Comparison of ENCODE assay signal across 17 cellular contexts in the genomic region with DNA sequence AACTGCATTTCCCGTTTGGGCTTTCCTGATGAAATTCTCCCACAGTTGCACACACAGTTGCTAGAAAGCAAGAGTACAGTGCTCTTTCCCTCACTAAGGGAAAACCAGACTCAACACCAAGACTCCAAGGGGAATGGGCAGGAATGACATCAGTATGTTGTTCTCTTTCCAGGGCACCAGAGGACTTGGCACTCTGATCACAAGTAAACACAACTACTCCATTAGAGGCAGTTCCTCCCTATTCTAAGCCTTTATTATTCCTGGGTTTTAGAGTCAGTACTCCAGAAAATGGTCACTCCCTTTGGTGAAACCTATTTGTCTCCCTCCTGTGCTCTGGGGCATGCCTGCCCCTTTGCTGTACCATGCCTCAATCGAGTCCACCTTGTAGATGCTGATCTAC. TPM values are rescaled to one million over a fixed set of nuclear protein-coding genes. Genes with fewer than 3 reads are reported as not detected.
DNase-seq lines count a peak whose midpoint lies in the region; TF ChIP-seq lines count a peak whose summit lies in the region.
"Had no signal": no experiment of that assay in that cellular context is flagged by ENCODE, and none has a peak within 500 bp of the region (broad histone marks: within the 10 kb centered on the region; RNA-seq: fewer than 3 reads in every experiment).

No MANE protein-coding gene starts in this region.

- WGBS in neuronal stem cell (ENCODE audit: extremely low coverage in 2 of 2, insufficient read length in 2 of 2, insufficient replicate concordance in 1 of 2), 2 donors = no CpG with 5 or more reads among the region's 2 CpGs

- H3K79me1 ChIP-seq in neuronal stem cell (ENCODE audit: low read depth, low read length) = no peaks in the 10 kb centered on the region

- no peak overlapping the region for H3K18ac ChIP-seq in neuronal stem cell (ENCODE audit: low read length)

- H2AK5ac ChIP-seq in neuronal stem cell (ENCODE audit: low read depth, low read length) = no peak overlapping the region

- TF ChIP-seq CTCF in HEK293 (tag by site-specific recombination; IDR thresholded peaks at IDR 0.05) = no peak
- no peak for TF ChIP-seq CTCF in mesothelial cell of epicardium (IDR thresholded peaks at IDR 0.05; ENCODE audit: unreplicated experiment)

- peaks cover 27% of the 10 kb centered on the region for H3K36me3 Mint-ChIP-seq in mesothelial cell of epicardium

- no peak overlapping the region for H2BK15ac ChIP-seq in neuronal stem cell (ENCODE audit: low read length)

- H3K27me3 ChIP-seq in neuronal stem cell (ENCODE audit: control insufficient read depth in 3 of 3, insufficient read depth in 3 of 3, low read depth in 1 of 3, low read length in 3 of 3) = no peaks in the 10 kb centered on the region
- H3K27me3 ChIP-seq: BLaER1 treated with 17β-estradiol and CSF1 and Interleukin-3, amounts not matched to agents 10 nM and 100 nM had no signal

- peaks cover 10% of the 10 kb centered on the region for H3K4me1 Mint-ChIP-seq in mesothelial cell of epicardium
- H3K4me1 Mint-ChIP-seq: B cell had no signal

- DNase-seq in dermis blood vessel endothelial cell = peak; percentile 17
- DNase-seq in medulla oblongata (ENCODE audit: extremely low spot score) = peak; percentile 33
- DNase-seq in mesothelial cell of epicardium (ENCODE audit: low spot score in 2 of 2, unreplicated experiment in 2 of 2) = no peak
- no peak for DNase-seq in islet precursor cell
- no peak for DNase-seq in neuronal stem cell (ENCODE audit: low spot score)
- DNase-seq: CD8-positive, alpha-beta T cell; COR-L47; DMS 273 treated with DMSO at 0.1 percent for 48 hours; DMS79; GDM1; HCEC 1CT; HFFc6 had no signal

- no peak overlapping the region for H4K8ac ChIP-seq in neuronal stem cell (ENCODE audit: low read depth, low read length)

- H3K9me3 Mint-ChIP-seq in mesothelial cell of epicardium = no peaks in the 10 kb centered on the region
- H3K9me3 Mint-ChIP-seq: CD8-positive, alpha-beta T cell; GM23338; HFFc6 had no signal

- H3K9me3 ChIP-seq in HEK293 (ENCODE audit: control insufficient read depth, insufficient read depth, low read depth, low read length) (no peaks in the 10 kb centered on the region), neuronal stem cell (replicated peaks in 1 of 2; ENCODE audit: control insufficient read depth in 2 of 2, insufficient read depth in 1 of 2, low read depth in 1 of 2, low read length in 2 of 2) (no peaks in the 10 kb centered on the region)
- H3K9me3 ChIP-seq: BLaER1 treated with 17β-estradiol and CSF1 and Interleukin-3, amounts not matched to agents 10 nM and 100 nM had no signal

- no peak overlapping the region for H3K4me3 Mint-ChIP-seq in mesothelial cell of epicardium
- H3K4me3 Mint-ChIP-seq: B cell; CD8-positive, alpha-beta T cell; GM23338; HFFc6 had no signal

- H2BK120ac ChIP-seq in neuronal stem cell (ENCODE audit: low read depth, low read length) = no peak overlapping the region

- H3K27ac ChIP-seq in HEK293 (ENCODE audit: extremely low read depth, low read depth, low read length) (no peak overlapping the region), neuronal stem cell (replicated peaks; ENCODE audit: low read length) (no peak overlapping the region)
- H3K27ac ChIP-seq: BLaER1 treated with 17β-estradiol and CSF1 and Interleukin-3, amounts not matched to agents 10 nM and 100 nM; HL-60 had no signal

- no peak overlapping the region for H3K23ac ChIP-seq in neuronal stem cell (ENCODE audit: low read depth, low read length, poor library complexity)

- H3K36me3 ChIP-seq in HEK293 (ENCODE audit: control insufficient read depth in 2 of 2, insufficient read depth in 1 of 2, low read length in 2 of 2) (peaks cover 0 to 2% of the 10 kb centered on the region in 2 experiments; a peak in 2 of 3 replicates), neuronal stem cell (replicated peaks in 1 of 2; ENCODE audit: control insufficient read depth in 2 of 2, insufficient read depth in 2 of 2, low read length in 2 of 2) (peaks cover 0 to 2% of the 10 kb centered on the region in 2 donors)
- H3K36me3 ChIP-seq: BLaER1 treated with 17β-estradiol and CSF1 and Interleukin-3, amounts not matched to agents 10 nM and 100 nM had no signal

- H3K4me1 ChIP-seq in HEK293 (ENCODE audit: control insufficient read depth, insufficient read depth, low read length) (peaks cover 14% of the 10 kb centered on the region), neuronal stem cell (ENCODE audit: control insufficient read depth in 2 of 2, insufficient read depth in 1 of 2, low read depth in 1 of 2, low read length in 2 of 2) (no peaks in the 10 kb centered on the region)
- H3K4me1 ChIP-seq: BLaER1 treated with 17β-estradiol and CSF1 and Interleukin-3, amounts not matched to agents 10 nM and 100 nM had no signal

- no peak overlapping the region for H2AFZ ChIP-seq in neuronal stem cell (ENCODE audit: low read length)
- H2AFZ ChIP-seq: GM23338 had no signal

- H3K27me3 Mint-ChIP-seq in mesothelial cell of epicardium (ENCODE audit: low read depth) = no peaks in the 10 kb centered on the region
- H3K27me3 Mint-ChIP-seq: B cell had no signal

- H3K9ac ChIP-seq in neuronal stem cell (ENCODE audit: low read depth, low read length, poor library complexity) = no peak overlapping the region
- H3K9ac ChIP-seq: BLaER1 treated with 17β-estradiol and CSF1 and Interleukin-3, amounts not matched to agents 10 nM and 100 nM had no signal

- H2BK5ac ChIP-seq in neuronal stem cell (ENCODE audit: low read length) = no peak overlapping the region

- POLR2A ChIA-PET in HEK293 (lab: Yijun Ruan, JAX) = no interaction called here

- H3K4ac ChIP-seq in neuronal stem cell (ENCODE audit: low read length) = no peak overlapping the region

- H3K27ac Mint-ChIP-seq in mesothelial cell of epicardium = no peak overlapping the region
- H3K27ac Mint-ChIP-seq: B cell; CD8-positive, alpha-beta T cell; HFFc6 had no signal

- no peak overlapping the region for H4K91ac ChIP-seq in neuronal stem cell (ENCODE audit: low read depth, low read length, poor library complexity)

- H3K4me3 ChIP-seq in HEK293 (ENCODE audit: low read depth, low read length) (no peak overlapping the region), neuronal stem cell (ENCODE audit: low read length in 2 of 2) (no peak overlapping the region)
- H3K4me3 ChIP-seq: BLaER1 treated with 17β-estradiol and CSF1 and Interleukin-3, amounts not matched to agents 10 nM and 100 nM; GM23338 had no signal

- H3K4me2 ChIP-seq in neuronal stem cell (ENCODE audit: insufficient read depth, low read length, poor library complexity, severe bottlenecking) = no peak overlapping the region
- H3K4me2 ChIP-seq: BLaER1 treated with 17β-estradiol and CSF1 and Interleukin-3, amounts not matched to agents 10 nM and 100 nM; GM23338 had no signal

- H3K14ac ChIP-seq in neuronal stem cell (ENCODE audit: low read length) = no peak overlapping the region

- CTCF ChIA-PET in HEK293 (lab: Yijun Ruan, JAX) = no interaction called here

- no peak overlapping the region for H2BK12ac ChIP-seq in neuronal stem cell (ENCODE audit: low read length)

TF ChIP-seq in HEK293, 187 proteins besides CTCF, POLR2A, EP300 and RAD21:
- TF ChIP-seq ZBTB8A (tag by site-specific recombination; IDR thresholded peaks at IDR 0.05) (no peak), WT1 (tag by site-specific recombination; IDR thresholded peaks at IDR 0.05) (peak; percentile 58; the same call in 1 of the 2 replicates), ZNF174 (tag by site-specific recombination; IDR thresholded peaks at IDR 0.05) (no peak)
- TF ChIP-seq, protein P1, sequence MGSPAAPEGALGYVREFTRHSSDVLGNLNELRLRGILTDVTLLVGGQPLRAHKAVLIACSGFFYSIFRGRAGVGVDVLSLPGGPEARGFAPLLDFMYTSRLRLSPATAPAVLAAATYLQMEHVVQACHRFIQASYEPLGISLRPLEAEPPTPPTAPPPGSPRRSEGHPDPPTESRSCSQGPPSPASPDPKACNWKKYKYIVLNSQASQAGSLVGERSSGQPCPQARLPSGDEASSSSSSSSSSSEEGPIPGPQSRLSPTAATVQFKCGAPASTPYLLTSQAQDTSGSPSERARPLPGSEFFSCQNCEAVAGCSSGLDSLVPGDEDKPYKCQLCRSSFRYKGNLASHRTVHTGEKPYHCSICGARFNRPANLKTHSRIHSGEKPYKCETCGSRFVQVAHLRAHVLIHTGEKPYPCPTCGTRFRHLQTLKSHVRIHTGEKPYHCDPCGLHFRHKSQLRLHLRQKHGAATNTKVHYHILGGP (tag by site-specific recombination; IDR thresholded peaks at IDR 0.05) = 0 out of 2 replicates have a peak, but pooled peaks have one; percentile 15

RNA-seq across cellular contexts. Expression of a gene that starts 52.3 kb away (rescaled TPM):
- total RNA-seq in dermis blood vessel endothelial cell (76.7 and 79.0 TPM in 2 replicates), mesothelial cell of epicardium (137 to 140 TPM (median 138 TPM) in 3 replicates)
- 67.7 TPM for polyA plus RNA-seq in neuronal stem cell (2013, experiment 1 of 2)
- 69.5 TPM for polyA plus RNA-seq in neuronal stem cell (2013, experiment 2 of 2)

Comparison
In these comparisons a context has a peak if more than half of its experiments do, and no peak if none do; other contexts are left out.
1. DNase-seq: peak in dermis blood vessel endothelial cell (single experiment) and medulla oblongata (single experiment); none in mesothelial cell of epicardium (0 of 2), islet precursor cell (single experiment) and neuronal stem cell (single experiment).